17 cellular contexts compared by ENCODE assay signal in genomic region chr18:68219274-68219673, GRCh38.
DNase-seq lines count a peak whose midpoint lies in the region; ATAC-seq, FAIRE-seq and TF ChIP-seq lines count a peak whose summit lies in the region.
"Had no signal": no experiment of that assay in that cellular context is flagged by ENCODE, and none has a peak within 500 bp of the region (broad histone marks: within the 10 kb centered on the region; RNA-seq: fewer than 3 reads in every experiment).

No MANE protein-coding gene starts in this region.

- POLR2A ChIA-PET in endothelial cell of umbilical vein (lab: Charles Lee) = no interaction called here

- H4K20me1 ChIP-seq in endothelial cell of umbilical vein (replicated peaks; ENCODE audit: control insufficient read depth, extremely low read depth, insufficient read depth, low read length) = no peaks in the 10 kb centered on the region

- H3K27ac ChIP-seq in endothelial cell of umbilical vein (ENCODE audit: insufficient read depth, low read depth, low read length) = no peak overlapping the region
- H3K27ac ChIP-seq in subcutaneous abdominal adipose tissue (ENCODE audit: low read depth, low read length) = peak overlapping the region; percentile 37
- H3K27ac ChIP-seq in Peyer's patch = no peak overlapping the region

- H3K9me3 ChIP-seq in endothelial cell of umbilical vein (replicated peaks; ENCODE audit: control insufficient read depth, insufficient read depth, low read length) = no peaks in the 10 kb centered on the region
- no peaks in the 10 kb centered on the region for H3K9me3 ChIP-seq in subcutaneous abdominal adipose tissue (ENCODE audit: control insufficient read depth in 5 of 5, low read length in 5 of 5)
- no peaks in the 10 kb centered on the region for H3K9me3 ChIP-seq in Peyer's patch

- no peak overlapping the region for H2AFZ ChIP-seq in endothelial cell of umbilical vein (ENCODE audit: low read depth, low read length)

- no TSS peak for BruUV-seq in endothelial cell of umbilical vein (replicated peaks; lab: Mats Ljungman, UMichigan)

- H3K36me3 ChIP-seq in endothelial cell of umbilical vein (ENCODE audit: control insufficient read depth in 2 of 2, extremely low read depth in 1 of 2, insufficient read depth in 2 of 2, low read length in 2 of 2) = no peaks in the 10 kb centered on the region
- H3K36me3 ChIP-seq in subcutaneous abdominal adipose tissue (ENCODE audit: control insufficient read depth in 5 of 5, insufficient read depth in 5 of 5, low read length in 5 of 5) = no peaks in the 10 kb centered on the region
- H3K36me3 ChIP-seq in Peyer's patch = no peaks in the 10 kb centered on the region

- DNase-seq in DMS53 treated with DMSO at 0.1 percent for 48 hours (lab: John Stamatoyannopoulos, UW; ENCODE audit: unreplicated experiment) = peak; percentile 11
- DNase-seq in LHCN-M2 (ENCODE audit: low read depth) = peak; percentile 20
- DNase-seq in endothelial cell of umbilical vein (ENCODE audit: low read depth, low spot score) = peak; percentile 44
- no peak for DNase-seq in Peyer's patch
- DNase-seq: ACHN; Calu3; CD4-positive, CD25-positive, alpha-beta regulatory T cell; DND-41; GF-D8; NCI-H1092; NCI-H2107; NCI-H226; NCI-H69 had no signal

- CTCF ChIA-PET in endothelial cell of umbilical vein (lab: Charles Lee) = no interaction called here

- intact Hi-C loops in endothelial cell of umbilical vein (cut with micrococcal nuclease) = no loop called here

- ATAC-seq in HG02840 (IDR thresholded peaks at IDR 0.05; ENCODE audit: low FRiP score, unreplicated experiment) (no peak), HG03469 (IDR thresholded peaks at IDR 0.05; ENCODE audit: unreplicated experiment) (no peak)
- ATAC-seq: Right ventricle myocardium inferior had no signal

- no peaks in the 10 kb centered on the region for H3K79me2 ChIP-seq in endothelial cell of umbilical vein (ENCODE audit: control insufficient read depth, insufficient read depth, low read length)

- no peak overlapping the region for H3K4me3 ChIP-seq in endothelial cell of umbilical vein (replicated peaks in 1 of 3; ENCODE audit: insufficient read depth in 1 of 3, low read depth in 1 of 3, low read length in 3 of 3)
- H3K4me3 ChIP-seq in subcutaneous abdominal adipose tissue (ENCODE audit: low read depth in 1 of 5, low read length in 5 of 5) = no peak overlapping the region
- no peak overlapping the region for H3K4me3 ChIP-seq in Peyer's patch

- no peak overlapping the region for H3K4me2 ChIP-seq in endothelial cell of umbilical vein (ENCODE audit: insufficient read depth, low read length)

- TF ChIP-seq CTCF in endothelial cell of umbilical vein (IDR thresholded peaks at IDR 0.05; ENCODE audit: extremely low read depth in 1 of 2, insufficient read depth in 1 of 2, low read depth in 1 of 2, low read length in 2 of 2) = no peak
- no peak for TF ChIP-seq CTCF in Peyer's patch (IDR thresholded peaks at IDR 0.05)

- no peaks in the 10 kb centered on the region for H3K9me1 ChIP-seq in endothelial cell of umbilical vein (replicated peaks; ENCODE audit: control insufficient read depth, extremely low read depth, insufficient read depth, low read length)

- H3K27me3 ChIP-seq in endothelial cell of umbilical vein (ENCODE audit: control insufficient read depth in 2 of 2, insufficient read depth in 2 of 2, low read length in 2 of 2) (no peaks in the 10 kb centered on the region), subcutaneous abdominal adipose tissue (ENCODE audit: control insufficient read depth in 5 of 5, insufficient read depth in 4 of 5, low read length in 5 of 5) (no peaks in the 10 kb centered on the region), Peyer's patch (no peaks in the 10 kb centered on the region)

- no peak for FAIRE-seq in endothelial cell of umbilical vein (lab: Jason Lieb, UNC)

- H3K9ac ChIP-seq in endothelial cell of umbilical vein (replicated peaks; ENCODE audit: extremely low read depth, insufficient read depth, low read length) = no peak overlapping the region
- no peak overlapping the region for H3K9ac ChIP-seq in subcutaneous abdominal adipose tissue (ENCODE audit: low read length in 5 of 5)

- no peaks in the 10 kb centered on the region for H3K4me1 ChIP-seq in endothelial cell of umbilical vein (ENCODE audit: control insufficient read depth, extremely low read depth, insufficient read depth, low read length)
- H3K4me1 ChIP-seq in subcutaneous abdominal adipose tissue (ENCODE audit: control insufficient read depth in 5 of 5, insufficient read depth in 5 of 5, low read length in 5 of 5) = peaks cover 0 to 12% (median 6%) of the 10 kb centered on the region in 5 donors
- no peaks in the 10 kb centered on the region for H3K4me1 ChIP-seq in Peyer's patch

- dilution Hi-C loops in endothelial cell of umbilical vein (cut with MboI; ENCODE audit: extremely low pct_ligation_motif_present, low sequenced_read_pairs) = no loop called here

- TF ChIP-seq POLR2A in endothelial cell of umbilical vein (IDR thresholded peaks at IDR 0.05; ENCODE audit: low read depth, low read length) = no peak
- no peak for TF ChIP-seq POLR2A in Peyer's patch (IDR thresholded peaks at IDR 0.05)

TF ChIP-seq in endothelial cell of umbilical vein, 7 proteins besides CTCF, POLR2A, EP300 and RAD21:
- TF ChIP-seq EZH2 (IDR thresholded peaks at IDR 0.05; ENCODE audit: borderline replicate concordance, low read depth, low read length, severe bottlenecking) (no peak), MYC (IDR thresholded peaks at IDR 0.05; ENCODE audit: low read depth, low read length) (no peak), MAX (IDR thresholded peaks at IDR 0.05; ENCODE audit: insufficient read depth, insufficient read length) (no peak)

Comparison
In these comparisons a context has a peak if more than half of its experiments do, and no peak if none do; other contexts are left out.
1. DNase-seq: peak in DMS53 treated with DMSO at 0.1 percent for 48 hours (single experiment), LHCN-M2 (single experiment) and endothelial cell of umbilical vein (single experiment); none in Peyer's patch (0 of 3).